In the genomic region with DNA sequence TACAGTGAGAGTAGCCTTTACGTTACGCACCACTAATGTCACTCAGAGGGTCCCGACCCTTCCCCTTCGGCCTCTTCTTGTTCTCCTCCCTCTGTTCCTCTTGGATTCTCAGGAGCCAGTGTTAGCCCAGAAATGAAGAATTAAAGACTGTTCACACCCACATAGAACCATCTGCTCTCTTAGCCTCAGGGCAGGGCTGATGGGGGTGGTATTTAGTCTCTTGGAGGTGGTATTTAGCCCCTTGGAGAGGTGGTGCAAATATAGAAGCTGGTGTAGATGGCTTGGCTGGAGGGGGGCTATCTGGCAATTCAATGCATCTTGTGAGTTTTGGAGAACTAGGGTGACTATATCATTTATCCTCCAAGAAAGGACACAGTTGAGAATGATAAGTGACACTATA, we compare ENCODE assay signal across 20 cellular contexts.
DNase-seq lines count a peak whose midpoint lies in the region; ATAC-seq, FAIRE-seq and TF ChIP-seq lines count a peak whose summit lies in the region.
"Had no signal": no experiment of that assay in that cellular context is flagged by ENCODE, and none has a peak within 500 bp of the region (broad histone marks: within the 10 kb centered on the region; RNA-seq: fewer than 3 reads in every experiment).

No MANE protein-coding gene starts in this region.

- DNase-seq in HCT116 (ENCODE audit: low read depth, low spot score) (no peak), astrocyte (ENCODE audit: low read depth) (no peak), lower lobe of right lung (no peak), stomach (no peak), SKM-1 (lab: John Stamatoyannopoulos, UW; ENCODE audit: unreplicated experiment) (no peak), NCI-H524 treated with DMSO at 0.1 percent for 48 hours (lab: John Stamatoyannopoulos, UW) (no peak), ovary (no peak), D721Med (ENCODE audit: insufficient read length, low spot score) (no peak)
- DNase-seq: activated B cell treated with CpG ODN at 0.5 μM for 24 hours; cerebellar nuclear complex; MM.1S; NCI-H187 treated with DMSO at 0.1 percent for 48 hours; SIG-M5; stimulated activated CD4-positive, alpha-beta T cell treated with anti-CD3 and anti-CD28 coated beads, Interleukin-15, amount 100 ng/mL, for 24 hours; stimulated activated naive CD4-positive, alpha-beta T cell; T-helper 2 cell; uterus had no signal

- H3K4me3 Mint-ChIP-seq in astrocyte (ENCODE audit: unreplicated experiment) = no peak overlapping the region
- H3K4me3 Mint-ChIP-seq: activated B cell treated with CpG ODN at 0.5 μM for 24 hours; activated T-helper 17 cell treated with anti-CD3 and anti-CD28 coated beads, Interleukin-2, amount 50 U/mL, for 72 hours; natural killer cell treated with Interleukin-12 subunit alpha and Interleukin-12 subunit beta and Interleukin-15 and Interleukin-18, amount 100 ng/mL, for 72 hours had no signal

- H3K9me2 ChIP-seq in HCT116 (ENCODE audit: insufficient read depth) = no peaks in the 10 kb centered on the region

- no peaks in the 10 kb centered on the region for H3K36me3 ChIP-seq in HCT116 (ENCODE audit: control insufficient read depth in 1 of 2, insufficient read depth in 2 of 2, low read length in 2 of 2)
- no peaks in the 10 kb centered on the region for H3K36me3 ChIP-seq in astrocyte (ENCODE audit: insufficient read depth, low read length)
- H3K36me3 ChIP-seq in lower lobe of right lung = no peaks in the 10 kb centered on the region
- H3K36me3 ChIP-seq in stomach = no peaks in the 10 kb centered on the region
- H3K36me3 ChIP-seq in ovary = no peaks in the 10 kb centered on the region
- H3K36me3 ChIP-seq: uterus had no signal

- H4K20me1 ChIP-seq in HCT116 (ENCODE audit: insufficient read depth) (no peaks in the 10 kb centered on the region), astrocyte (ENCODE audit: insufficient read depth, low read length) (no peaks in the 10 kb centered on the region)

- H3K4me2 ChIP-seq in HCT116 (ENCODE audit: low read length) (peak overlapping the region; percentile 79), astrocyte (ENCODE audit: low read length) (peak overlapping the region; percentile 82)

- H3K9me3 ChIP-seq in HCT116 (ENCODE audit: control insufficient read depth in 1 of 2, insufficient read depth in 1 of 2, low read depth in 1 of 2, low read length in 2 of 2) = no peaks in the 10 kb centered on the region
- no peaks in the 10 kb centered on the region for H3K9me3 ChIP-seq in astrocyte (ENCODE audit: insufficient read depth, low read depth, low read length)
- H3K9me3 ChIP-seq in lower lobe of right lung = no peaks in the 10 kb centered on the region
- no peaks in the 10 kb centered on the region for H3K9me3 ChIP-seq in stomach
- H3K9me3 ChIP-seq in ovary = no peaks in the 10 kb centered on the region
- H3K9me3 ChIP-seq: uterus had no signal

- RAD21 ChIA-PET in HCT116 (lab: Charles Lee; ENCODE audit: low non-redundant PET in 1 of 2, low total read pairs in 2 of 2, uncharacterized antibody in 2 of 2, unreplicated experiment in 2 of 2) = no interaction called here

- POLR2A ChIA-PET in HCT116 (lab: Charles Lee) = no interaction called here

- no peaks in the 10 kb centered on the region for H3K36me3 Mint-ChIP-seq in astrocyte (ENCODE audit: low read depth, unreplicated experiment)
- H3K36me3 Mint-ChIP-seq: natural killer cell treated with Interleukin-12 subunit alpha and Interleukin-12 subunit beta and Interleukin-15 and Interleukin-18, amount 100 ng/mL, for 72 hours had no signal

- no peak for TF ChIP-seq EP300 in stomach (IDR thresholded peaks at IDR 0.05)
- no peak for TF ChIP-seq EP300 in ovary (IDR thresholded peaks at IDR 0.05)

- peak overlapping the region; percentile 24 for H3K27ac Mint-ChIP-seq in astrocyte (ENCODE audit: unreplicated experiment)
- H3K27ac Mint-ChIP-seq: activated B cell treated with CpG ODN at 0.5 μM for 24 hours; activated T-helper 17 cell treated with anti-CD3 and anti-CD28 coated beads, Interleukin-2, amount 50 U/mL, for 72 hours; natural killer cell treated with Interleukin-12 subunit alpha and Interleukin-12 subunit beta and Interleukin-15 and Interleukin-18, amount 100 ng/mL, for 72 hours had no signal

- no peak overlapping the region; a peak in 1 of 4 replicates for H3K4me3 ChIP-seq in HCT116 (replicated peaks in 1 of 2; ENCODE audit: low read depth in 1 of 2, low read length in 2 of 2)
- H3K4me3 ChIP-seq in astrocyte (ENCODE audit: insufficient read depth, low read depth, low read length) = no peak overlapping the region
- no peak overlapping the region for H3K4me3 ChIP-seq in lower lobe of right lung
- H3K4me3 ChIP-seq in stomach = no peak overlapping the region
- H3K4me3 ChIP-seq in ovary = no peak overlapping the region
- H3K4me3 ChIP-seq: uterus had no signal

- intact Hi-C loops in HCT116 (cut with micrococcal nuclease) = no loop called here
- intact Hi-C loops in lower lobe of right lung (cut with DNase I) = loop anchor here (5.0 kb wide), 1 partner anchor 291 kb away; no protein-coding TSS in a partner anchor
- intact Hi-C loops in stomach (cut with DNase I; ENCODE audit: low total_unique reads) = loop anchor here (5.0 kb wide), 1 partner anchor 296 kb away; no protein-coding TSS in a partner anchor
- intact Hi-C loops in ovary (cut with DNase I) = loop anchor here (2.0 to 10.0 kb wide), 5 partner anchors 53 to 296 kb away; no protein-coding TSS in a partner anchor

- peak overlapping the region; percentile 68 for H3K27ac ChIP-seq in HCT116 (ENCODE audit: low read depth, low read length)
- no peak overlapping the region for H3K27ac ChIP-seq in astrocyte (ENCODE audit: low read depth, low read length)
- H3K27ac ChIP-seq in lower lobe of right lung = peak overlapping the region; percentile 66
- H3K27ac ChIP-seq in stomach = peak overlapping the region in 4 of 5 donors; percentile 75 to 83 (median 81)
- H3K27ac ChIP-seq in ovary = no peak overlapping the region

- H3K27me3 Mint-ChIP-seq in astrocyte (ENCODE audit: low read depth, unreplicated experiment) = no peaks in the 10 kb centered on the region
- H3K27me3 Mint-ChIP-seq: activated B cell treated with CpG ODN at 0.5 μM for 24 hours; activated T-helper 17 cell treated with anti-CD3 and anti-CD28 coated beads, Interleukin-2, amount 50 U/mL, for 72 hours; natural killer cell treated with Interleukin-12 subunit alpha and Interleukin-12 subunit beta and Interleukin-15 and Interleukin-18, amount 100 ng/mL, for 72 hours had no signal

- 93 to 98% (median 95%) methylated on average over 4 of the region's 4 CpGs for whole genome bisulfite sequencing in stomach, 5 donors
- 93 to 99% (median 98%) methylated on average over 4 of the region's 4 CpGs for WGBS in ovary, 3 donors

- ATAC-seq in HCT116 (no peak), lower lobe of right lung (no peak)
- ATAC-seq: activated T-helper 17 cell treated with anti-CD3 and anti-CD28 coated beads, Interleukin-2, amount 50 U/mL, for 72 hours; natural killer cell treated with Interleukin-12 subunit alpha and Interleukin-12 subunit beta and Interleukin-15 and Interleukin-18, amount 100 ng/mL, for 72 hours had no signal

- no peak for TF ChIP-seq RAD21 in HCT116 (IDR thresholded peaks at IDR 0.05; ENCODE audit: low read depth)

- peaks cover 23% of the 10 kb centered on the region for H3K4me1 Mint-ChIP-seq in astrocyte (ENCODE audit: low read depth, unreplicated experiment)
- H3K4me1 Mint-ChIP-seq: activated T-helper 17 cell treated with anti-CD3 and anti-CD28 coated beads, Interleukin-2, amount 50 U/mL, for 72 hours had no signal

- no peak for TF ChIP-seq CTCF in HCT116 (IDR thresholded peaks at IDR 0.05 in 2 of 3, conservative IDR thresholded peaks at IDR 0.05 in 1 of 3; ENCODE audit: borderline replicate concordance in 1 of 3, insufficient read depth in 1 of 3, low read depth in 2 of 3, low read length in 2 of 3)
- no peak for TF ChIP-seq CTCF in astrocyte (IDR thresholded peaks at IDR 0.05; ENCODE audit: insufficient read depth, low read depth, low read length)
- no peak for TF ChIP-seq CTCF in lower lobe of right lung (IDR thresholded peaks at IDR 0.05)
- no peak for TF ChIP-seq CTCF in stomach (IDR thresholded peaks at IDR 0.05)
- no peak for TF ChIP-seq CTCF in ovary (IDR thresholded peaks at IDR 0.05)
- no peak for TF ChIP-seq CTCF in D721Med (IDR thresholded peaks at IDR 0.05; ENCODE audit: insufficient read depth, missing control alignments)

- CTCF ChIA-PET in HCT116 (lab: Charles Lee) = interaction anchor here (1.0 to 1.3 kb wide), 3 partner anchors 25 to 330 kb away, joined by 3 read pairs; no protein-coding TSS in a partner anchor

- H3K27me3 ChIP-seq in HCT116 (ENCODE audit: insufficient read depth, low read length) = no peaks in the 10 kb centered on the region
- no peaks in the 10 kb centered on the region for H3K27me3 ChIP-seq in astrocyte (ENCODE audit: insufficient read depth, low read length)
- no peaks in the 10 kb centered on the region for H3K27me3 ChIP-seq in lower lobe of right lung (ENCODE audit: low read depth)
- H3K27me3 ChIP-seq in stomach = no peaks in the 10 kb centered on the region
- H3K27me3 ChIP-seq in ovary = no peaks in the 10 kb centered on the region
- H3K27me3 ChIP-seq: uterus had no signal

- peaks cover 1% of the 10 kb centered on the region for H3K9me3 Mint-ChIP-seq in astrocyte (ENCODE audit: unreplicated experiment)
- H3K9me3 Mint-ChIP-seq: activated B cell treated with CpG ODN at 0.5 μM for 24 hours; activated T-helper 17 cell treated with anti-CD3 and anti-CD28 coated beads, Interleukin-2, amount 50 U/mL, for 72 hours; natural killer cell treated with Interleukin-12 subunit alpha and Interleukin-12 subunit beta and Interleukin-15 and Interleukin-18, amount 100 ng/mL, for 72 hours had no signal

- BruUV-seq in HCT116 (replicated peaks; lab: Mats Ljungman, UMichigan) = no TSS peak

- no peak overlapping the region for H2AFZ ChIP-seq in HCT116 (ENCODE audit: low read depth, low read length, poor library complexity, severe bottlenecking)
- no peak overlapping the region for H2AFZ ChIP-seq in astrocyte (ENCODE audit: low read depth, low read length)

- H3K4me1 ChIP-seq in HCT116 (ENCODE audit: control insufficient read depth in 1 of 2, insufficient read depth in 2 of 2, low read length in 2 of 2) (peaks cover 46 to 72% of the 10 kb centered on the region in 2 experiments), astrocyte (ENCODE audit: insufficient read depth, low read length) (peaks cover 32% of the 10 kb centered on the region), lower lobe of right lung (peaks cover 49% of the 10 kb centered on the region), stomach (peaks cover 12 to 63% (median 45%) of the 10 kb centered on the region in 4 donors), ovary (ENCODE audit: insufficient read depth) (peaks cover 12% of the 10 kb centered on the region)
- H3K4me1 ChIP-seq: uterus had no signal

- H3K9ac ChIP-seq in HCT116 (ENCODE audit: low read length) (peak overlapping the region; percentile 53), astrocyte (ENCODE audit: low read length) (no peak overlapping the region)

- FAIRE-seq in astrocyte (lab: Jason Lieb, UNC) = no peak
- no peak for FAIRE-seq in D721Med (lab: Jason Lieb, UNC)
- FAIRE-seq: frontal cortex had no signal

- H3K79me2 ChIP-seq in HCT116 (ENCODE audit: insufficient read depth, low read length) (no peaks in the 10 kb centered on the region), astrocyte (ENCODE audit: insufficient read depth, low read length) (no peaks in the 10 kb centered on the region)

- TF ChIP-seq POLR2A in HCT116 (IDR thresholded peaks at IDR 0.05; ENCODE audit: borderline replicate concordance, extremely low read depth, insufficient read depth, insufficient read length) (no peak), stomach (IDR thresholded peaks at IDR 0.05) (no peak), ovary (IDR thresholded peaks at IDR 0.05) (no peak)

Comparison
In these comparisons a context has a peak if more than half of its experiments do, and no peak if none do; other contexts are left out.
1. H3K27ac ChIP-seq: peak in HCT116 (single experiment), lower lobe of right lung (single experiment) and stomach (4 of 5); none in astrocyte (single experiment) and ovary (0 of 2).